In the genomic region with DNA sequence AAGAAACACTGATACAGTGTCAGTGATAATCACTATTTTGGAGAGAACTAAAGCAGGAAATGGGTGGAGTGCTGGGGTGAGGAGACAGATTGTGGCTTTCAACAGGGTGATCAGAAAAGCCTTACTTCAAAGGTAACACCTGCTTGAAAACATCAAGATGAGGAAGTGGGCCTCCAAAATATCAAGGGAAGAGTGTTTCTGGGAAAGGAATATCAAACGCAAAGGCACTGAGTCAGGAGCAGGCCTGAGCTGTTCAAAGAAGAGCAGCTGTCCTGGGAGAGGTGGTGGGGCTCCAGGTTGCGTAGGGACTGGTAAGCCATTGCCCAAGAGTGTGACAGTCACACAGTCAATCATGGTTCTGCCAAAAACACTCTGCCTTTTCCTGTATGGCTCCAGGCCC, we compare ENCODE assay signal across 11 cellular contexts. TPM values are rescaled to one million over a fixed set of nuclear protein-coding genes. Genes with fewer than 3 reads are reported as not detected.
DNase-seq lines count a peak whose midpoint lies in the region; ATAC-seq and TF ChIP-seq lines count a peak whose summit lies in the region.
"Had no signal": no experiment of that assay in that cellular context is flagged by ENCODE, and none has a peak within 500 bp of the region (broad histone marks: within the 10 kb centered on the region; RNA-seq: fewer than 3 reads in every experiment).

No MANE protein-coding gene starts in this region.

- H3K4me3 Mint-ChIP-seq in activated CD8-positive, alpha-beta T cell treated with anti-CD3 and anti-CD28 coated beads for 36 hours: peak overlapping the region; percentile 31
- no peak overlapping the region for H3K4me3 Mint-ChIP-seq in stimulated activated memory B cell treated with anti-CD40 and anti-IgM and Interleukin-4, amounts not matched to agents 10 μg/mL and 1 μg/mL and 100 μg/mL, for 72 hours
- H3K4me3 Mint-ChIP-seq in glutamatergic neuron (ENCODE audit: unreplicated experiment): no peak overlapping the region

- ATAC-seq in activated CD8-positive, alpha-beta T cell treated with anti-CD3 and anti-CD28 coated beads for 36 hours: peak; percentile 80
- peak; percentile 59 for ATAC-seq in stimulated activated memory B cell treated with anti-CD40 and anti-IgM and Interleukin-4, amounts not matched to agents 10 μg/mL and 1 μg/mL and 100 μg/mL, for 72 hours
- no peak for ATAC-seq in GM21381 (IDR thresholded peaks at IDR 0.05; ENCODE audit: unreplicated experiment)
- ATAC-seq: mucosa of descending colon, SK-N-SH treated with all-trans-retinoic acid at 6 μM for 48 hours had no signal

- no peaks in the 10 kb centered on the region for H3K36me3 Mint-ChIP-seq in activated CD8-positive, alpha-beta T cell treated with anti-CD3 and anti-CD28 coated beads for 36 hours (ENCODE audit: low read depth)
- H3K36me3 Mint-ChIP-seq in stimulated activated memory B cell treated with anti-CD40 and anti-IgM and Interleukin-4, amounts not matched to agents 10 μg/mL and 1 μg/mL and 100 μg/mL, for 72 hours: no peaks in the 10 kb centered on the region
- H3K36me3 Mint-ChIP-seq in glutamatergic neuron (ENCODE audit: unreplicated experiment): no peaks in the 10 kb centered on the region

- peak overlapping the region; percentile 97 for H3K27ac Mint-ChIP-seq in activated CD8-positive, alpha-beta T cell treated with anti-CD3 and anti-CD28 coated beads for 36 hours
- peak overlapping the region; percentile 72 for H3K27ac Mint-ChIP-seq in stimulated activated memory B cell treated with anti-CD40 and anti-IgM and Interleukin-4, amounts not matched to agents 10 μg/mL and 1 μg/mL and 100 μg/mL, for 72 hours
- H3K27ac Mint-ChIP-seq in glutamatergic neuron (ENCODE audit: unreplicated experiment): no peak overlapping the region

- H3K9me3 Mint-ChIP-seq in activated CD8-positive, alpha-beta T cell treated with anti-CD3 and anti-CD28 coated beads for 36 hours: no peaks in the 10 kb centered on the region
- H3K9me3 Mint-ChIP-seq in stimulated activated memory B cell treated with anti-CD40 and anti-IgM and Interleukin-4, amounts not matched to agents 10 μg/mL and 1 μg/mL and 100 μg/mL, for 72 hours: no peaks in the 10 kb centered on the region
- H3K9me3 Mint-ChIP-seq in glutamatergic neuron (ENCODE audit: unreplicated experiment): no peaks in the 10 kb centered on the region

- H3K4me1 Mint-ChIP-seq in activated CD8-positive, alpha-beta T cell treated with anti-CD3 and anti-CD28 coated beads for 36 hours (ENCODE audit: low read depth): peaks cover 62% of the 10 kb centered on the region
- H3K4me1 Mint-ChIP-seq in stimulated activated memory B cell treated with anti-CD40 and anti-IgM and Interleukin-4, amounts not matched to agents 10 μg/mL and 1 μg/mL and 100 μg/mL, for 72 hours: peaks cover 37% of the 10 kb centered on the region
- no peaks in the 10 kb centered on the region for H3K4me1 Mint-ChIP-seq in glutamatergic neuron (ENCODE audit: low read depth, unreplicated experiment)

- H3K27ac ChIP-seq in effector memory CD4-positive, alpha-beta T cell (ENCODE audit: insufficient read depth, low read length, poor library complexity, severe bottlenecking): peak overlapping the region; percentile 61

- H3K9me3 ChIP-seq in effector memory CD4-positive, alpha-beta T cell (ENCODE audit: control insufficient read depth, low read length): no peaks in the 10 kb centered on the region
- H3K9me3 ChIP-seq: mucosa of descending colon had no signal

- no peaks in the 10 kb centered on the region for H3K27me3 ChIP-seq in effector memory CD4-positive, alpha-beta T cell (replicated peaks; ENCODE audit: control insufficient read depth, insufficient read depth, low read length, poor library complexity, severe bottlenecking)

- no peaks in the 10 kb centered on the region for H3K36me3 ChIP-seq in effector memory CD4-positive, alpha-beta T cell (ENCODE audit: control insufficient read depth, insufficient read depth, low read length)

- no peaks in the 10 kb centered on the region for H3K27me3 Mint-ChIP-seq in activated CD8-positive, alpha-beta T cell treated with anti-CD3 and anti-CD28 coated beads for 36 hours
- no peaks in the 10 kb centered on the region for H3K27me3 Mint-ChIP-seq in stimulated activated memory B cell treated with anti-CD40 and anti-IgM and Interleukin-4, amounts not matched to agents 10 μg/mL and 1 μg/mL and 100 μg/mL, for 72 hours
- peaks cover 2% of the 10 kb centered on the region for H3K27me3 Mint-ChIP-seq in glutamatergic neuron (ENCODE audit: unreplicated experiment)

- DNase-seq in NCI-H2107 treated with DMSO at 0.1 percent for 48 hours (lab: John Stamatoyannopoulos, UW; ENCODE audit: unreplicated experiment): peak; percentile 58
- no peak for DNase-seq in NCI-H2107 (lab: John Stamatoyannopoulos, UW)
- peak; percentile 45 for DNase-seq in activated CD8-positive, alpha-beta T cell treated with anti-CD3 and anti-CD28 coated beads for 36 hours
- peak in 2 of 3 donors; percentile 3 to 25 for DNase-seq in effector memory CD4-positive, alpha-beta T cell
- DNase-seq in glutamatergic neuron: no peak
- no peak for DNase-seq in 8988T
- DNase-seq: mucosa of descending colon, NCI-H2081 treated with DMSO at 0.1 percent for 48 hours had no signal

- TF ChIP-seq CTCF in activated CD8-positive, alpha-beta T cell treated with anti-CD3 and anti-CD28 coated beads for 36 hours (IDR thresholded peaks at IDR 0.05): no peak
- no peak for TF ChIP-seq CTCF in glutamatergic neuron (IDR thresholded peaks at IDR 0.05; ENCODE audit: partially characterized antibody, unreplicated experiment)

- peaks cover 68% of the 10 kb centered on the region for H3K4me1 ChIP-seq in effector memory CD4-positive, alpha-beta T cell (ENCODE audit: control insufficient read depth, insufficient read depth, low read length, poor library complexity, severe bottlenecking)

- CTCF ChIA-PET in activated CD8-positive, alpha-beta T cell treated with anti-CD3 and anti-CD28 coated beads for 36 hours (lab: Charles Lee): interaction anchor here (1.6 to 1.9 kb wide), 2 partner anchors 18 to 187 kb away, joined by 4 to 7 read pairs; no protein-coding TSS in a partner anchor

- intact Hi-C loops in activated CD8-positive, alpha-beta T cell treated with anti-CD3 and anti-CD28 coated beads for 36 hours (cut with micrococcal nuclease): no loop called here

- POLR2A ChIA-PET in activated CD8-positive, alpha-beta T cell treated with anti-CD3 and anti-CD28 coated beads for 36 hours (lab: Charles Lee): interaction anchor here (0.6 to 1.3 kb wide), 2 partner anchors 8 to 46 kb away, joined by 3 read pairs; no protein-coding TSS in a partner anchor

- no peak overlapping the region for H3K4me3 ChIP-seq in effector memory CD4-positive, alpha-beta T cell (ENCODE audit: insufficient read depth, low read depth, low read length, poor library complexity, severe bottlenecking)
- H3K4me3 ChIP-seq: mucosa of descending colon had no signal

RNA-seq across cellular contexts. Expression of gene ATP1A1, which starts 47.1 kb away (rescaled TPM):
- 100 to 1,000 TPM; 201 to 202 TPM for total RNA-seq in activated CD8-positive, alpha-beta T cell treated with anti-CD3 and anti-CD28 coated beads for 36 hours
- 78.4 TPM for total RNA-seq in glutamatergic neuron (ENCODE audit: unreplicated experiment)

Comparison
In these comparisons a context has a peak if more than half of its experiments do, and no peak if none do; other contexts are left out.
1. DNase-seq: peak in NCI-H2107 treated with DMSO at 0.1 percent for 48 hours (single experiment), activated CD8-positive, alpha-beta T cell treated with anti-CD3 and anti-CD28 coated beads for 36 hours (single experiment) and effector memory CD4-positive, alpha-beta T cell (2 of 3); none in NCI-H2107 (single experiment), glutamatergic neuron (single experiment) and 8988T (single experiment).